ENCODE assay signal across 10 cellular contexts in the genomic region with DNA sequence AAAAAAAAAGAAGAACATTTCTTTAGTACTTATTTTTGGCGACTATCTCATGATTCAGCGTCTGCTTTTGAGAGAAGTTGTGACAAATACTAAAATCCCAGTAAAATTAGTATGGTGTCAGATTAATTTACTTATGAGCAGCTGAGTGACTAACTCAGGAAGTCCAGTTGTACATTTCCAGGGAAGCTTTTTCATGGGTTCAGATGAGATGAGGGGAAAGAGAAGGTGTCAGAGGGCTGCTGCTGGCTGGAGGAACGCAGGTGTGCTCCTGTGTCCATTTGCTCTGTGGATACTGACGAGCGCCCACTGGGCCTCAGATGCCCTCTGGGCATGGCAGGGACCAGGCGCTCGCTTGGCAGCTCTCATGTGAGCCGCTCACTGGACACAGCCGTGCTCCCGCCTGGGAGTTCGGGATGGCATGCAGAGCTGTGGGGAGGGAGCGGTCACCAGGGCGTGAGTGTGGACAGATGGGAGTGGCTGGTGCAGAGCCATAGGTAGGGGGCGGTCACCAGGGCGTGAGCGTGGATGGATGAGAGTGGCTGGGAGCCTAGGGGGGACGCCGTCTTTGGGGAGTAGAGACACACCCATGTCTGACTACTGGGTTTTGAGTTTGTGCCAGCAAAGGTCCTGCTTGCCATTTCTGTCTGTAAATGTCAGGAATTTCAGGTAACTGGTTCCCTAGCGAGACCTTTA. TPM values are rescaled to one million over a fixed set of nuclear protein-coding genes. Genes with fewer than 3 reads are reported as not detected.
A peak's percentile ranks its signal among the peaks of the same experiment; 100 is the strongest.
DNase-seq lines count a peak whose midpoint lies in the region; ATAC-seq and TF ChIP-seq lines count a peak whose summit lies in the region.
"Had no signal": no experiment of that assay in that cellular context is flagged by ENCODE, and none has a peak within 500 bp of the region (broad histone marks: within the 10 kb centered on the region; RNA-seq: fewer than 3 reads in every experiment).

No MANE protein-coding gene starts in this region.

- POLR2A ChIA-PET in naive thymus-derived CD4-positive, alpha-beta T cell (lab: Charles Lee) = interaction anchor here (0.6 to 1.4 kb wide), 6 partner anchors 12 to 328 kb away, joined by 3 to 6 read pairs (median 4); partner anchors contain the start of gene UBE2G2
- POLR2A ChIA-PET in activated CD8-positive, alpha-beta T cell treated with anti-CD3 and anti-CD28 coated beads, Interleukin-2, amount 10 ng/mL, durations not matched to agents 7 days and 5 days (lab: Charles Lee) = interaction anchor here (1.1 kb wide), 1 partner anchor 181 kb away, joined by 4 read pairs; no protein-coding TSS in a partner anchor

- intact Hi-C loops in ascending aorta (cut with DNase I) = loop anchor here (1.0 to 5.0 kb wide), 5 partner anchors 25 to 257 kb away; partner anchors contain the start of gene PTTG1IP
- intact Hi-C loops in right cardiac atrium (cut with DNase I) = loop anchor here in 3 of 4 donors (2.0 to 10.0 kb wide), 3 partner anchors 55 to 182 kb away; partner anchors contain the start of gene ADARB1 (in 1 of the 3)
- intact Hi-C loops in stomach (cut with DNase I; ENCODE audit: low total_unique reads) = loop anchor here (5.0 kb wide), 1 partner anchor 177 kb away; no protein-coding TSS in a partner anchor
- intact Hi-C loops in naive thymus-derived CD4-positive, alpha-beta T cell (cut with micrococcal nuclease) = loop anchor here (2.0 kb wide), 3 partner anchors 55 to 329 kb away; partner anchors contain the start of genes ADARB1 (in 1 of the 2) and UBE2G2 (in 1 of the 2)

- H3K9me3 ChIP-seq in ascending aorta (no peaks in the 10 kb centered on the region), right cardiac atrium (ENCODE audit: control insufficient read depth, low read length) (no peaks in the 10 kb centered on the region), stomach (no peaks in the 10 kb centered on the region)
- no peaks in the 10 kb centered on the region for H3K9me3 ChIP-seq in naive thymus-derived CD4-positive, alpha-beta T cell (ENCODE audit: control insufficient read depth in 2 of 3, low read length in 3 of 3)

- H3K4me3 Mint-ChIP-seq in HFFc6 = peak overlapping the region; percentile 85
- no peak overlapping the region for H3K4me3 Mint-ChIP-seq in naive thymus-derived CD4-positive, alpha-beta T cell
- no peak overlapping the region for H3K4me3 Mint-ChIP-seq in activated CD8-positive, alpha-beta T cell treated with anti-CD3 and anti-CD28 coated beads, Interleukin-2, amount 10 ng/mL, durations not matched to agents 7 days and 5 days
- H3K4me3 Mint-ChIP-seq: GM23338 had no signal

- H3K27ac ChIP-seq in ascending aorta = peak overlapping the region; percentile 90 to 94
- H3K27ac ChIP-seq in right cardiac atrium (ENCODE audit: low read length) = peak overlapping the region; percentile 32
- peak overlapping the region in 4 of 5 donors; percentile 73 to 85 (median 74) for H3K27ac ChIP-seq in stomach
- no peak overlapping the region for H3K27ac ChIP-seq in naive thymus-derived CD4-positive, alpha-beta T cell (ENCODE audit: low read depth, low read length)

- 47% methylated on average over 19 of the region's 19 CpGs for WGBS in right cardiac atrium
- 45 to 64% (median 53%) methylated on average over 17 to 19 of the region's 19 CpGs for WGBS in stomach, 5 donors

- no peak for TF ChIP-seq EP300 in stomach (IDR thresholded peaks at IDR 0.05)

- CTCF ChIA-PET in naive thymus-derived CD4-positive, alpha-beta T cell (lab: Charles Lee) = interaction anchor here (0.6 to 9.5 kb wide), 19 partner anchors 8 to 333 kb away, joined by 3 to 189 read pairs (median 4); no protein-coding TSS in a partner anchor
- CTCF ChIA-PET in activated CD8-positive, alpha-beta T cell treated with anti-CD3 and anti-CD28 coated beads, Interleukin-2, amount 10 ng/mL, durations not matched to agents 7 days and 5 days (lab: Charles Lee) = interaction anchor here (0.9 to 10.1 kb wide), 23 partner anchors 10 to 329 kb away, joined by 3 to 187 read pairs (median 8); partner anchors contain the start of gene ADARB1

- ATAC-seq in right cardiac atrium = peak; percentile 64 to 75
- no peak for ATAC-seq in naive thymus-derived CD4-positive, alpha-beta T cell
- no peak for ATAC-seq in activated CD8-positive, alpha-beta T cell treated with anti-CD3 and anti-CD28 coated beads, Interleukin-2, amount 10 ng/mL, durations not matched to agents 7 days and 5 days

- no peak for TF ChIP-seq POLR2A in stomach (IDR thresholded peaks at IDR 0.05)

- H3K27me3 ChIP-seq in ascending aorta = no peaks in the 10 kb centered on the region
- no peaks in the 10 kb centered on the region for H3K27me3 ChIP-seq in right cardiac atrium (ENCODE audit: control insufficient read depth, insufficient read depth)
- no peaks in the 10 kb centered on the region for H3K27me3 ChIP-seq in stomach
- H3K27me3 ChIP-seq in naive thymus-derived CD4-positive, alpha-beta T cell (ENCODE audit: control insufficient read depth in 2 of 2, insufficient read depth in 2 of 2, low read length in 2 of 2) = no peaks in the 10 kb centered on the region

- peak overlapping the region in 1 of 2 donors; percentile 49 for H3K4me3 ChIP-seq in ascending aorta
- H3K4me3 ChIP-seq in right cardiac atrium (ENCODE audit: low read length) = no peak overlapping the region
- H3K4me3 ChIP-seq in stomach = no peak overlapping the region
- H3K4me3 ChIP-seq in naive thymus-derived CD4-positive, alpha-beta T cell (ENCODE audit: low read length) = no peak overlapping the region
- H3K4me3 ChIP-seq: GM23338 had no signal

- peak overlapping the region; percentile 74 for H3K27ac Mint-ChIP-seq in HFFc6
- no peak overlapping the region for H3K27ac Mint-ChIP-seq in naive thymus-derived CD4-positive, alpha-beta T cell
- no peak overlapping the region for H3K27ac Mint-ChIP-seq in activated CD8-positive, alpha-beta T cell treated with anti-CD3 and anti-CD28 coated beads, Interleukin-2, amount 10 ng/mL, durations not matched to agents 7 days and 5 days
- H3K27ac Mint-ChIP-seq: activated T-helper 2 cell treated with anti-CD3 and anti-CD28 coated beads, Interferon-gamma antibody, Interleukin-2, Interleukin-4, amounts not matched to agents 10 μg/mL and 5 μg/mL and 100 μg/mL, durations not matched to agents 14 hours and 24 hours and 36 hours; GM23338 had no signal

- TF ChIP-seq CTCF in HFFc6 (IDR thresholded peaks at IDR 0.05) (no peak), ascending aorta (IDR thresholded peaks at IDR 0.05) (no peak), stomach (IDR thresholded peaks at IDR 0.05) (no peak)

- peaks cover 4% of the 10 kb centered on the region for H3K27me3 Mint-ChIP-seq in HFFc6 (ENCODE audit: insufficient read depth)
- no peaks in the 10 kb centered on the region for H3K27me3 Mint-ChIP-seq in naive thymus-derived CD4-positive, alpha-beta T cell
- H3K27me3 Mint-ChIP-seq in activated CD8-positive, alpha-beta T cell treated with anti-CD3 and anti-CD28 coated beads, Interleukin-2, amount 10 ng/mL, durations not matched to agents 7 days and 5 days (ENCODE audit: low read depth) = no peaks in the 10 kb centered on the region

- H3K4me1 ChIP-seq in ascending aorta (peaks cover 30 to 53% of the 10 kb centered on the region in 2 donors), right cardiac atrium (ENCODE audit: control insufficient read depth, insufficient read depth, low read length) (peaks cover 11% of the 10 kb centered on the region), stomach (peaks cover 14 to 65% (median 47%) of the 10 kb centered on the region in 4 donors)
- H3K4me1 ChIP-seq in naive thymus-derived CD4-positive, alpha-beta T cell (ENCODE audit: control insufficient read depth in 2 of 2, insufficient read depth in 2 of 2, low read length in 2 of 2) = peaks cover 0 to 7% of the 10 kb centered on the region in 2 donors

- H3K36me3 Mint-ChIP-seq in HFFc6 (ENCODE audit: low read depth) = no peaks in the 10 kb centered on the region
- peaks cover 0 to 7% (median 4%) of the 10 kb centered on the region in 5 donors for H3K36me3 Mint-ChIP-seq in naive thymus-derived CD4-positive, alpha-beta T cell
- peaks cover 10% of the 10 kb centered on the region for H3K36me3 Mint-ChIP-seq in activated CD8-positive, alpha-beta T cell treated with anti-CD3 and anti-CD28 coated beads, Interleukin-2, amount 10 ng/mL, durations not matched to agents 7 days and 5 days (ENCODE audit: low read depth)

- H3K4me1 Mint-ChIP-seq in HFFc6 (ENCODE audit: low read depth) = peaks cover 39% of the 10 kb centered on the region
- H3K4me1 Mint-ChIP-seq in naive thymus-derived CD4-positive, alpha-beta T cell = peaks cover 20 to 40% (median 30%) of the 10 kb centered on the region in 7 donors
- peaks cover 21% of the 10 kb centered on the region for H3K4me1 Mint-ChIP-seq in activated CD8-positive, alpha-beta T cell treated with anti-CD3 and anti-CD28 coated beads, Interleukin-2, amount 10 ng/mL, durations not matched to agents 7 days and 5 days (ENCODE audit: low read depth)
- H3K4me1 Mint-ChIP-seq: GM23338 had no signal

- DNase-seq in HFFc6 = peak; percentile 39
- DNase-seq in ascending aorta (ENCODE audit: low spot score in 2 of 2) = peak in 1 of 2 donors; percentile 78
- DNase-seq in right cardiac atrium = peak; percentile 50 to 85 (median 80)
- no peak for DNase-seq in stomach
- no peak for DNase-seq in SKM-1 treated with dmso at 0.1 percent for 144 hours (lab: John Stamatoyannopoulos, UW; ENCODE audit: unreplicated experiment)
- no peak for DNase-seq in effector CD8-positive, alpha-beta T cell (lab: John Stamatoyannopoulos, UW)
- no peak for DNase-seq in naive thymus-derived CD4-positive, alpha-beta T cell
- DNase-seq in activated CD8-positive, alpha-beta T cell treated with anti-CD3 and anti-CD28 coated beads, Interleukin-2, amount 10 ng/mL, durations not matched to agents 7 days and 5 days = no peak

- peaks cover 1 to 9% of the 10 kb centered on the region in 2 donors for H3K36me3 ChIP-seq in ascending aorta
- H3K36me3 ChIP-seq in stomach = no peaks in the 10 kb centered on the region
- peaks cover 0 to 8% (median 0%) of the 10 kb centered on the region in 3 experiments for H3K36me3 ChIP-seq in naive thymus-derived CD4-positive, alpha-beta T cell (ENCODE audit: control insufficient read depth in 2 of 3, insufficient read depth in 3 of 3, low read length in 3 of 3)

- H3K9me3 Mint-ChIP-seq in HFFc6 = no peaks in the 10 kb centered on the region
- H3K9me3 Mint-ChIP-seq in naive thymus-derived CD4-positive, alpha-beta T cell = no peaks in the 10 kb centered on the region
- H3K9me3 Mint-ChIP-seq in activated CD8-positive, alpha-beta T cell treated with anti-CD3 and anti-CD28 coated beads, Interleukin-2, amount 10 ng/mL, durations not matched to agents 7 days and 5 days (ENCODE audit: insufficient read depth) = no peaks in the 10 kb centered on the region
- H3K9me3 Mint-ChIP-seq: activated T-helper 2 cell treated with anti-CD3 and anti-CD28 coated beads, Interferon-gamma antibody, Interleukin-2, Interleukin-4, amounts not matched to agents 10 μg/mL and 5 μg/mL and 100 μg/mL, durations not matched to agents 14 hours and 24 hours and 36 hours; GM23338 had no signal

RNA-seq across cellular contexts. Expression of gene ADARB1, which starts 55.0 kb away (rescaled TPM):
- 1 to 10 TPM; 1.7 to 3.2 (median 2.2) TPM for total RNA-seq in HFFc6 (2021; fragmentation: NEBNext Ultra II Directional; extraction: Animal tissue kit (Norgen Biotek cat#: 25700))
- total RNA-seq in ascending aorta (82.9 TPM), right cardiac atrium (10 to 100 TPM; 16.9 to 23.8 (median 19.4) TPM), stomach (10 to 100 TPM in 4 of 5 donors, 1 to 10 TPM in 1; 3.2 to 33.9 (median 28.8) TPM)
- polyA plus RNA-seq in right cardiac atrium (9.1 TPM), stomach (1 to 10 TPM; 5.9 to 6.7 (median 6.6) TPM)
- total RNA-seq in naive thymus-derived CD4-positive, alpha-beta T cell = 10 to 100 TPM; 35.7 to 52.2 (median 38.9) TPM
- polyA plus RNA-seq in naive thymus-derived CD4-positive, alpha-beta T cell = 10 to 100 TPM in 1 of 2 donors, 1 to 10 TPM in 1; 6.2 to 11.7 TPM
- total RNA-seq in activated CD8-positive, alpha-beta T cell treated with anti-CD3 and anti-CD28 coated beads, Interleukin-2, amount 10 ng/mL, durations not matched to agents 7 days and 5 days = 10 to 100 TPM; 52.9 to 66.2 TPM

Comparison
In these comparisons a context has a peak if more than half of its experiments do, and no peak if none do; other contexts are left out.
1. DNase-seq: peak in HFFc6 (single experiment) and right cardiac atrium (3 of 3); none in stomach (single experiment), SKM-1 treated with dmso at 0.1 percent for 144 hours (single experiment), effector CD8-positive, alpha-beta T cell (single experiment), naive thymus-derived CD4-positive, alpha-beta T cell (0 of 9) and activated CD8-positive, alpha-beta T cell treated with anti-CD3 and anti-CD28 coated beads, Interleukin-2, amount 10 ng/mL, durations not matched to agents 7 days and 5 days (single experiment).
2. ATAC-seq: peak in right cardiac atrium (2 of 2); none in naive thymus-derived CD4-positive, alpha-beta T cell (single experiment) and activated CD8-positive, alpha-beta T cell treated with anti-CD3 and anti-CD28 coated beads, Interleukin-2, amount 10 ng/mL, durations not matched to agents 7 days and 5 days (single experiment).